9 cellular contexts compared by ENCODE assay signal in the genomic region with DNA sequence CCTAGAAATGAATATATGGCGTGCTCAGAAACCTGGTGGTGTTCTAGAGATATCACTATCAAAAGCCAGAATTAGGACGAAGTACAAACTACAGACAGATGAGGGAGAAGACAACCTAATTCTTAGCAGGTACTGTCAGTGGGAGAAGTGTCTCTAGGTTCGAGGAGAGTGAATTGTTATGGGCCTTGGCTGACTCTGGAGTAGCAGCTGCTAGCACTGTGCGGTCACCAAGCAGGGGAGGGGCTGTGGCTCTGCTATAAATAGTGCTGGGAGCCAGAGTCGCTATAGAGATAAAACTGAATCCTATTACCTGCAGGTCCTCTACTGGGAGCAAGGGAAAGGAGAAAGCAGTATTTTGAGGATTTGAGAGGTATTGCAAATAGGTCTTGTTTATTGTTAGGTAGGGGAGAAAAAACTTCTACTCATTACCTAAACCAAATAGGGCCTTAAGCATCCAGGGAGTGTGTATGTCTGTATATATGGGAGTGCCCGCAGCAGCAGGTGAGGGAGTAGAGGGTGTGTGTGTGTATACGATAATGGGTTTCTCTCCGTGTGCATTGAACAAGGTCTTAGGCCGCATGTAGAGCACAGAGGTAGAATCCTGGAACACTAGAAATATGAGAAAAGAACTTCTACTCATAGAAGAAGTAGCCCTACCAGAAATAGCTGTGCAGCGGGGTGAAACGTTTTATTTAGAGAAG. TPM values are rescaled to one million over a fixed set of nuclear protein-coding genes. Genes with fewer than 3 reads are reported as not detected.
DNase-seq lines count a peak whose midpoint lies in the region; ATAC-seq and TF ChIP-seq lines count a peak whose summit lies in the region.
"Had no signal": no experiment of that assay in that cellular context is flagged by ENCODE, and none has a peak within 500 bp of the region (broad histone marks: within the 10 kb centered on the region; RNA-seq: fewer than 3 reads in every experiment).

No MANE protein-coding gene starts in this region.

- H3K79me2 ChIP-seq in GM23338 (replicated peaks; ENCODE audit: insufficient read depth) (peaks cover 41% of the 10 kb centered on the region), hepatocyte (peaks cover 61% of the 10 kb centered on the region)

- H3F3A ChIP-seq in GM23338 (replicated peaks; ENCODE audit: low read depth) = peaks cover 19% of the 10 kb centered on the region

- H3K9me2 ChIP-seq in GM23338 (ENCODE audit: insufficient read depth) (no peaks in the 10 kb centered on the region), hepatocyte (replicated peaks; ENCODE audit: insufficient read depth) (no peaks in the 10 kb centered on the region)

- no peak overlapping the region for H2AFZ ChIP-seq in GM23338
- H2AFZ ChIP-seq in hepatocyte = no peak overlapping the region

- H4K20me1 ChIP-seq in BLaER1 = peaks cover 66% of the 10 kb centered on the region
- peaks cover 33% of the 10 kb centered on the region for H4K20me1 ChIP-seq in GM23338 (replicated peaks; ENCODE audit: insufficient read depth)
- peaks cover 44% of the 10 kb centered on the region for H4K20me1 ChIP-seq in hepatocyte (ENCODE audit: insufficient read depth, poor library complexity, severe bottlenecking)

- H3K4me3 Mint-ChIP-seq in GM23338 = peak overlapping the region; percentile 76

- no peak overlapping the region for H3K27ac Mint-ChIP-seq in GM23338

- peaks cover 49% of the 10 kb centered on the region for H3K4me1 ChIP-seq in BLaER1
- H3K4me1 ChIP-seq in GM23338 (ENCODE audit: insufficient read depth) = peaks cover 35% of the 10 kb centered on the region
- peaks cover 0 to 30% (median 18%) of the 10 kb centered on the region in 4 donors for H3K4me1 ChIP-seq in Peyer's patch
- H3K4me1 ChIP-seq in hepatocyte (ENCODE audit: insufficient read depth) = peaks cover 11% of the 10 kb centered on the region
- H3K4me1 ChIP-seq in thyroid gland = peaks cover 12 to 26% of the 10 kb centered on the region in 2 donors

- peaks cover 23% of the 10 kb centered on the region for H3K36me3 Mint-ChIP-seq in GM23338 (ENCODE audit: low read depth)

- H3K27ac ChIP-seq in BLaER1 = no peak overlapping the region
- no peak overlapping the region for H3K27ac ChIP-seq in GM23338 (ENCODE audit: low read depth)
- peak overlapping the region in 2 of 4 donors; percentile 21 to 97 for H3K27ac ChIP-seq in Peyer's patch
- H3K27ac ChIP-seq in hepatocyte = no peak overlapping the region
- no peak overlapping the region for H3K27ac ChIP-seq in thyroid gland

- no peaks in the 10 kb centered on the region for H3K9me3 Mint-ChIP-seq in GM23338
- H3K9me3 Mint-ChIP-seq: dendritic cell treated with granulocyte-macrophage colony-stimulating factor and Interleukin-4, amounts not matched to agents 40 ng/mL and 50 ng/mL, for 4 days had no signal

- H3K9me3 ChIP-seq in BLaER1 (no peaks in the 10 kb centered on the region), Peyer's patch (no peaks in the 10 kb centered on the region), hepatocyte (ENCODE audit: low read depth) (no peaks in the 10 kb centered on the region), thyroid gland (no peaks in the 10 kb centered on the region)

- DNase-seq in GM23338 (ENCODE audit: low spot score) (peak; percentile 29), Peyer's patch (peak in 2 of 3 donors; percentile 53 to 63), hepatocyte (ENCODE audit: low spot score) (no peak), GM19238 (ENCODE audit: insufficient read length, low spot score) (no peak), thyroid gland (no peak), mesenteric fat pad (ENCODE audit: low spot score) (no peak)

- TF ChIP-seq POLR2A in Peyer's patch (IDR thresholded peaks at IDR 0.05) (no peak), thyroid gland (IDR thresholded peaks at IDR 0.05) (no peak)

- TF ChIP-seq CTCF in GM23338 (conservative IDR thresholded peaks at IDR 0.05; ENCODE audit: low read depth in 2 of 2) = no peak
- TF ChIP-seq CTCF in Peyer's patch (IDR thresholded peaks at IDR 0.05) = no peak
- TF ChIP-seq CTCF in hepatocyte (IDR thresholded peaks at IDR 0.05; ENCODE audit: poor library complexity) = no peak
- TF ChIP-seq CTCF in thyroid gland (IDR thresholded peaks at IDR 0.05) = no peak

- H3K27me3 Mint-ChIP-seq in GM23338 (ENCODE audit: insufficient read depth, low read depth, poor library complexity) = peaks cover 9% of the 10 kb centered on the region
- H3K27me3 Mint-ChIP-seq: dendritic cell treated with granulocyte-macrophage colony-stimulating factor and Interleukin-4, amounts not matched to agents 40 ng/mL and 50 ng/mL, for 4 days had no signal

- 80% methylated on average over 11 of the region's 11 CpGs for WGBS in hepatocyte (ENCODE audit: low lambda C conversion rate, missing lambda C conversion rate)
- WGBS in thyroid gland, 2 donors = 52 to 60% methylated on average over 11 of the region's 11 CpGs

- peak overlapping the region; percentile 76 for H3K4me3 ChIP-seq in BLaER1
- 0 out of 2 replicates have a peak overlapping the region, but pooled peaks have one; percentile 88 for H3K4me3 ChIP-seq in GM23338
- no peak overlapping the region for H3K4me3 ChIP-seq in Peyer's patch
- no peak overlapping the region for H3K4me3 ChIP-seq in hepatocyte
- H3K4me3 ChIP-seq in thyroid gland (replicated peaks in 1 of 3) = no peak overlapping the region

- H3K36me3 ChIP-seq in BLaER1 = peaks cover 39% of the 10 kb centered on the region
- peaks cover 8% of the 10 kb centered on the region for H3K36me3 ChIP-seq in GM23338 (ENCODE audit: insufficient read depth)
- peaks cover 0 to 35% (median 3%) of the 10 kb centered on the region in 3 donors for H3K36me3 ChIP-seq in Peyer's patch
- H3K36me3 ChIP-seq in hepatocyte (replicated peaks; ENCODE audit: insufficient read depth, low read depth) = no peaks in the 10 kb centered on the region
- H3K36me3 ChIP-seq in thyroid gland = peaks cover 25 to 27% of the 10 kb centered on the region in 2 donors

- H3K27me3 ChIP-seq in BLaER1 (no peaks in the 10 kb centered on the region), GM23338 (ENCODE audit: insufficient read depth) (no peaks in the 10 kb centered on the region), Peyer's patch (no peaks in the 10 kb centered on the region), hepatocyte (no peaks in the 10 kb centered on the region), thyroid gland (no peaks in the 10 kb centered on the region)

- H3K4me1 Mint-ChIP-seq in GM23338 = peaks cover 41% of the 10 kb centered on the region

- H3K9ac ChIP-seq in BLaER1 = peak overlapping the region; percentile 85; the same call in 1 of the 2 replicates

- ATAC-seq in GM23338 = no peak
- no peak for ATAC-seq in HG03565 (IDR thresholded peaks at IDR 0.05; ENCODE audit: unreplicated experiment)

- H3K4me2 ChIP-seq in BLaER1 (peak overlapping the region; percentile 99), GM23338 (peak overlapping the region; percentile 94), hepatocyte (peak overlapping the region; percentile 79)

- intact Hi-C loops in thyroid gland (cut with DNase I) = loop anchor here (10.0 kb wide), 1 partner anchor 73 kb away; no protein-coding TSS in a partner anchor

TF ChIP-seq in GM23338, 12 proteins besides CTCF, POLR2A, EP300 and RAD21 (continues in another document):
- TF ChIP-seq ZNF331 (CRISPR knock-in tag; IDR thresholded peaks at IDR 0.05; ENCODE audit: low read depth) = no peak
- TF ChIP-seq STAT1 (IDR thresholded peaks at IDR 0.05; ENCODE audit: unreplicated experiment) = no peak

RNA-seq across cellular contexts. Expression of gene MADD, which starts 2.2 kb away (rescaled TPM):
- total RNA-seq in GM23338 (2014; rRNA removed; shearing (Covaris generic)) = 33.3 and 43.8 TPM in 2 replicates
- polyA plus RNA-seq in GM23338 (2016; fragmentation: Nextera tagmentation; extraction: Ambion mirVana) = 12.5 and 13.4 TPM in 2 replicates
- total RNA-seq in Peyer's patch = 10 to 100 TPM; 47.8 to 83.2 (median 72.9) TPM
- total RNA-seq in hepatocyte = 19.1 and 28.0 TPM in 2 replicates
- 17.6 and 19.6 TPM in 2 replicates for polyA plus RNA-seq in hepatocyte
- total RNA-seq in thyroid gland = 10 to 100 TPM; 29.0 to 49.7 (median 38.1) TPM
- total RNA-seq in mesenteric fat pad = 35.7 TPM

RNA-seq across cellular contexts. Expression of gene NR1H3, which starts 14.3 kb away (rescaled TPM):
- 23.7 and 23.8 TPM in 2 replicates for total RNA-seq in GM23338 (2014; rRNA removed; shearing (Covaris generic))
- 16.5 and 17.5 TPM in 2 replicates for polyA plus RNA-seq in GM23338 (2016; fragmentation: Nextera tagmentation; extraction: Ambion mirVana)
- 100 to 1,000 TPM in 3 of 4 donors, 10 to 100 TPM in 1; 95.8 to 152 (median 123) TPM for total RNA-seq in Peyer's patch
- 40.8 and 49.5 TPM in 2 replicates for total RNA-seq in hepatocyte
- 41.5 and 43.1 TPM in 2 replicates for polyA plus RNA-seq in hepatocyte
- total RNA-seq in thyroid gland = 10 to 100 TPM; 27.5 to 58.3 (median 42.5) TPM
- 73.2 TPM for total RNA-seq in mesenteric fat pad

RNA-seq across cellular contexts. Expression of gene ACP2, which starts 23.5 kb away (rescaled TPM):
- total RNA-seq in GM23338 (2014; rRNA removed; shearing (Covaris generic)) = 32.1 and 33.5 TPM in 2 replicates
- polyA plus RNA-seq in GM23338 (2016; fragmentation: Nextera tagmentation; extraction: Ambion mirVana) (5.6 and 7.3 TPM in 2 replicates), hepatocyte (26.5 and 29.6 TPM in 2 replicates)
- total RNA-seq in Peyer's patch (100 to 1,000 TPM in 3 of 4 donors, 10 to 100 TPM in 1; 30.5 to 131 (median 112) TPM), hepatocyte (31.5 and 40.3 TPM in 2 replicates), thyroid gland (10 to 100 TPM; 32.4 to 98.5 (median 73.3) TPM), mesenteric fat pad (38.2 TPM)

RNA-seq across cellular contexts. Expression of gene DDB2, which starts 57.3 kb away (rescaled TPM):
- total RNA-seq in GM23338 (2014; rRNA removed; shearing (Covaris generic)) = 62.5 and 63.1 TPM in 2 replicates
- polyA plus RNA-seq in GM23338 (2016; fragmentation: Nextera tagmentation; extraction: Ambion mirVana) (58.7 and 60.2 TPM in 2 replicates), hepatocyte (25.7 and 28.2 TPM in 2 replicates)
- total RNA-seq in Peyer's patch (10 to 100 TPM; 20.7 to 40.4 (median 33.6) TPM), hepatocyte (17.2 and 17.7 TPM in 2 replicates), thyroid gland (10 to 100 TPM; 10.6 to 19.3 (median 12.9) TPM), mesenteric fat pad (21.0 TPM)

Comparison
In these comparisons a context has a peak if more than half of its experiments do, and no peak if none do; other contexts are left out.
1. H3K4me3 ChIP-seq: peak in BLaER1 (single experiment) and GM23338 (single experiment); none in Peyer's patch (0 of 4), hepatocyte (single experiment) and thyroid gland (0 of 3).
2. DNase-seq: peak in GM23338 (single experiment) and Peyer's patch (2 of 3); none in hepatocyte (single experiment), GM19238 (single experiment), thyroid gland (0 of 2) and mesenteric fat pad (single experiment).
3. Peak in every context shown above with its lines, with median percentiles within 50 percentile points of each other: H3K4me2 ChIP-seq.